ENCODE assay signal across 13 cellular contexts in the genomic region with DNA sequence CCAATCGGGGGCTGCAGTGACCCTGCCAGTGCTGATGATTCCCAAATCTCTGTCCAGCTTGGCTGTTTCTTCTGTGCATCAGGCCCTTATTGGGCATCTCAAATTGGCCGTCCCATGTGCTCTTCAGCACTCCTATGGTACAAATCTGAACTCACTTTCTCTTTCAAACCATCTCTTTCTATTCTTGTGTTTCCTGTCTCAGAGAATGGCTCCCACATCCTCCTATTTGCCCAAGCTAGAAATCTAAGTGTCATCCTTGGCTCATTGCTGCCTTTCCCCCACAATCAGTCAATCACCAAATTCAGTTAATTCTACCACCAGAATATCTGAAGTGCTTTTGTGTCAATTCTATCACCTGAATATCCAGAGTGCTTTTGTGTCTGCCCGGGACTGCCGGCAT.
A peak's percentile ranks its signal among the peaks of the same experiment; 100 is the strongest.
DNase-seq lines count a peak whose midpoint lies in the region; ATAC-seq, FAIRE-seq and TF ChIP-seq lines count a peak whose summit lies in the region.
"Had no signal": no experiment of that assay in that cellular context is flagged by ENCODE, and none has a peak within 500 bp of the region (broad histone marks: within the 10 kb centered on the region; RNA-seq: fewer than 3 reads in every experiment).

No MANE protein-coding gene starts in this region.

- peak overlapping the region; percentile 7 for H3K27ac Mint-ChIP-seq in CD4-positive, alpha-beta T cell
- H3K27ac Mint-ChIP-seq in activated naive CD8-positive, alpha-beta T cell treated with anti-CD3 and anti-CD28 coated beads, Interleukin-2, amount 10 ng/mL, durations not matched to agents 7 days and 5 days, result peak overlapping the region; percentile 72

- POLR2A ChIA-PET in CD4-positive, alpha-beta T cell (lab: Charles Lee), result interaction anchor here (0.6 kb wide), 1 partner anchor 9 kb away, joined by 3 read pairs; no protein-coding TSS in a partner anchor
- POLR2A ChIA-PET in activated naive CD8-positive, alpha-beta T cell treated with anti-CD3 and anti-CD28 coated beads, Interleukin-2, amount 10 ng/mL, durations not matched to agents 7 days and 5 days (lab: Charles Lee), result interaction anchor here (3.0 kb wide), 1 partner anchor 69 kb away, joined by 18 read pairs; no protein-coding TSS in a partner anchor

- no peak overlapping the region for H3K4me3 ChIP-seq in coronary artery

- intact Hi-C loops in CD4-positive, alpha-beta T cell (cut with DNase I, micrococcal nuclease), result no loop called here

- DNase-seq in CD4-positive, alpha-beta T cell, result no peak
- DNase-seq in GM18507 (ENCODE audit: extremely low spot score, insufficient read length, low read depth) (no peak), SHP77 treated with DMSO at 0.1 percent for 48 hours (lab: John Stamatoyannopoulos, UW) (no peak), coronary artery (ENCODE audit: low spot score) (no peak), globus pallidus (ENCODE audit: low spot score) (no peak)
- DNase-seq in activated naive CD8-positive, alpha-beta T cell treated with anti-CD3 and anti-CD28 coated beads, Interleukin-2, amount 10 ng/mL, durations not matched to agents 7 days and 5 days, result no peak
- DNase-seq in stimulated activated CD8-positive, alpha-beta memory T cell treated with anti-CD3 and anti-CD28 coated beads, Interleukin-4, amount 100 ng/mL, for 48 hours, result no peak
- DNase-seq: activated CD8-positive, alpha-beta memory T cell treated with anti-CD3 and anti-CD28 coated beads, Interleukin-2, amount 50 U/mL, for 4 hours; NCI-H187; NCI-H748 treated with DMSO at 0.1 percent for 48 hours; SHP77 had no signal

- peak; percentile 42 for FAIRE-seq in GM18507 (lab: Jason Lieb, UNC)
- FAIRE-seq: islet of Langerhans had no signal

- CTCF ChIA-PET in CD4-positive, alpha-beta T cell (lab: Charles Lee), result interaction anchor here (1.1 kb wide), 1 partner anchor 20 kb away, joined by 3 read pairs; no protein-coding TSS in a partner anchor

- no peaks in the 10 kb centered on the region for H3K9me3 Mint-ChIP-seq in CD4-positive, alpha-beta T cell
- peaks cover 3% of the 10 kb centered on the region for H3K9me3 Mint-ChIP-seq in activated naive CD8-positive, alpha-beta T cell treated with anti-CD3 and anti-CD28 coated beads, Interleukin-2, amount 10 ng/mL, durations not matched to agents 7 days and 5 days

- peaks cover 44% of the 10 kb centered on the region for H3K4me1 Mint-ChIP-seq in CD4-positive, alpha-beta T cell (ENCODE audit: low read depth)
- peaks cover 36% of the 10 kb centered on the region for H3K4me1 Mint-ChIP-seq in activated naive CD8-positive, alpha-beta T cell treated with anti-CD3 and anti-CD28 coated beads, Interleukin-2, amount 10 ng/mL, durations not matched to agents 7 days and 5 days

- H3K27me3 Mint-ChIP-seq in CD4-positive, alpha-beta T cell, result peaks cover 1% of the 10 kb centered on the region
- no peaks in the 10 kb centered on the region for H3K27me3 Mint-ChIP-seq in activated naive CD8-positive, alpha-beta T cell treated with anti-CD3 and anti-CD28 coated beads, Interleukin-2, amount 10 ng/mL, durations not matched to agents 7 days and 5 days

- H3K27me3 ChIP-seq in CD4-positive, alpha-beta T cell (ENCODE audit: control insufficient read depth, insufficient read depth, low read length), result no peaks in the 10 kb centered on the region

- peak overlapping the region; percentile 67 for H3K4me3 Mint-ChIP-seq in CD4-positive, alpha-beta T cell
- peak overlapping the region; percentile 56 for H3K4me3 Mint-ChIP-seq in activated naive CD8-positive, alpha-beta T cell treated with anti-CD3 and anti-CD28 coated beads, Interleukin-2, amount 10 ng/mL, durations not matched to agents 7 days and 5 days

- no peak overlapping the region for H3K27ac ChIP-seq in CD4-positive, alpha-beta T cell (ENCODE audit: low read depth, low read length)
- H3K27ac ChIP-seq in coronary artery, result no peak overlapping the region

- no peaks in the 10 kb centered on the region for H3K9me3 ChIP-seq in CD4-positive, alpha-beta T cell (ENCODE audit: control insufficient read depth, low read length)

- no peak for TF ChIP-seq CTCF in CD4-positive, alpha-beta T cell (IDR thresholded peaks at IDR 0.05)
- TF ChIP-seq CTCF in coronary artery (IDR thresholded peaks at IDR 0.05), result no peak

- ATAC-seq in CD4-positive, alpha-beta T cell (ENCODE audit: poor library complexity), result no peak
- ATAC-seq in HG02870 (IDR thresholded peaks at IDR 0.05; ENCODE audit: unreplicated experiment), result peak; percentile 31
- no peak for ATAC-seq in activated naive CD8-positive, alpha-beta T cell treated with anti-CD3 and anti-CD28 coated beads, Interleukin-2, amount 10 ng/mL, durations not matched to agents 7 days and 5 days (ENCODE audit: low read depth)

- no peaks in the 10 kb centered on the region for H3K36me3 Mint-ChIP-seq in CD4-positive, alpha-beta T cell (ENCODE audit: low read depth)
- peaks cover 4% of the 10 kb centered on the region for H3K36me3 Mint-ChIP-seq in activated naive CD8-positive, alpha-beta T cell treated with anti-CD3 and anti-CD28 coated beads, Interleukin-2, amount 10 ng/mL, durations not matched to agents 7 days and 5 days
